In genomic region chr14:20492486-20492885, GRCh38 we compare ENCODE assay signal across 20 cellular contexts. TPM values are rescaled to one million over a fixed set of nuclear protein-coding genes. Genes with fewer than 3 reads are reported as not detected.
DNase-seq lines count a peak whose midpoint lies in the region; ATAC-seq and TF ChIP-seq lines count a peak whose summit lies in the region.
"Had no signal": no experiment of that assay in that cellular context is flagged by ENCODE, and none has a peak within 500 bp of the region (broad histone marks: within the 10 kb centered on the region; RNA-seq: fewer than 3 reads in every experiment).

No MANE protein-coding gene starts in this region.

- TF ChIP-seq CTCF in AG04450 (IDR thresholded peaks at IDR 0.05; ENCODE audit: low read depth, low read length) (no peak), KMS-11 (conservative IDR thresholded peaks at IDR 0.05; ENCODE audit: low read depth, low read length) (no peak), astrocyte of the spinal cord (IDR thresholded peaks at IDR 0.05; ENCODE audit: low read depth, low read length) (no peak), GM13977 (IDR thresholded peaks at IDR 0.05; ENCODE audit: extremely low read depth, insufficient read depth, missing control alignments) (no peak), GM10248 (IDR thresholded peaks at IDR 0.05; ENCODE audit: control extremely low read depth, extremely low read depth, low read depth, missing control alignments) (no peak), right atrium auricular region (IDR thresholded peaks at IDR 0.05) (no peak)

- H3K27ac Mint-ChIP-seq in naive B cell, result peak overlapping the region in 2 of 6 donors; percentile 15 to 65
- H3K27ac Mint-ChIP-seq: HFFc6 had no signal

- peak overlapping the region; percentile 91 for H3K4me2 ChIP-seq in KMS-11

- H3K4me1 Mint-ChIP-seq in naive B cell, result peaks cover 63 to 79% (median 64%) of the 10 kb centered on the region in 3 donors

- H3K9me3 Mint-ChIP-seq in naive B cell, result no peaks in the 10 kb centered on the region
- H3K9me3 Mint-ChIP-seq: HFFc6 had no signal

- no peaks in the 10 kb centered on the region for H3K36me3 Mint-ChIP-seq in naive B cell
- H3K36me3 Mint-ChIP-seq: CD4-positive, CD25-positive, alpha-beta regulatory T cell had no signal

- in situ Hi-C loops in astrocyte of the spinal cord (cut with HindIII; ENCODE audit: low sequenced_read_pairs), result no loop called here
- in situ Hi-C loops in GM13977 (cut with MboI; ENCODE audit: low pct_unique_long_range_greater_than_20kb, low sequenced_read_pairs, unreplicated experiment), result no loop called here

- no peaks in the 10 kb centered on the region for H4K20me1 ChIP-seq in KMS-11 (ENCODE audit: insufficient read depth)

- peak overlapping the region; percentile 69 for H2AFZ ChIP-seq in KMS-11 (ENCODE audit: low read depth)

- H3K27ac ChIP-seq in AG04450 (ENCODE audit: low read depth, low read length) (peak overlapping the region; percentile 31), KMS-11 (peak overlapping the region; percentile 86), right atrium auricular region (no peak overlapping the region)
- H3K27ac ChIP-seq: SJSA1 had no signal

- H3K79me2 ChIP-seq in KMS-11 (ENCODE audit: insufficient read depth, low read depth), result no peaks in the 10 kb centered on the region

- peak overlapping the region in 5 of 8 donors; percentile 9 to 80 (median 22) for H3K4me3 Mint-ChIP-seq in naive B cell
- H3K4me3 Mint-ChIP-seq: CD4-positive, CD25-positive, alpha-beta regulatory T cell; HFFc6 had no signal

- POLR2A ChIA-PET in AG04450 (lab: Yijun Ruan, JAX) (interaction anchor here (0.5 kb wide), 1 partner anchor 95 kb away, joined by 8 read pairs; no protein-coding TSS in a partner anchor), GM10248 (lab: Yijun Ruan, JAX) (interaction anchor here (1.3 kb wide), 1 partner anchor 23 kb away, joined by 4 read pairs; no protein-coding TSS in a partner anchor)

- H3K4me1 ChIP-seq in KMS-11 (ENCODE audit: low read depth, poor library complexity, severe bottlenecking) (peaks cover 81% of the 10 kb centered on the region), right atrium auricular region (no peaks in the 10 kb centered on the region)
- H3K4me1 ChIP-seq: SJSA1 had no signal

- H3K27me3 ChIP-seq in AG04450 (ENCODE audit: control insufficient read depth, insufficient read depth, low read length) (no peaks in the 10 kb centered on the region), KMS-11 (ENCODE audit: insufficient read depth, low read depth) (no peaks in the 10 kb centered on the region), right atrium auricular region (no peaks in the 10 kb centered on the region)

- CTCF ChIA-PET in AG04450 (lab: Charles Lee), result no interaction called here
- CTCF ChIA-PET in GM10248 (lab: Yijun Ruan, JAX), result interaction anchor here (0.9 to 1.5 kb wide), 3 partner anchors 16 to 199 kb away, joined by 3 to 4 read pairs (median 4); no protein-coding TSS in a partner anchor

- H3K27me3 Mint-ChIP-seq in naive B cell, result no peaks in the 10 kb centered on the region

- H3K9ac ChIP-seq in KMS-11, result 0 out of 2 replicates have a peak overlapping the region, but pooled peaks have one; percentile 61

- no peak for ATAC-seq in naive B cell (ENCODE audit: low read depth in 2 of 2)

- H3K4me3 ChIP-seq in AG04450 (ENCODE audit: low read depth, low read length) (no peak overlapping the region), KMS-11 (IDR thresholded peaks at IDR 0.05; ENCODE audit: insufficient read depth, low read depth, low read length) (no peak overlapping the region), astrocyte of the spinal cord (ENCODE audit: low read depth, low read length) (no peak overlapping the region), right atrium auricular region (no peak overlapping the region)
- H3K4me3 ChIP-seq: SJSA1 had no signal

- H3K9me3 ChIP-seq in AG04450 (ENCODE audit: control insufficient read depth, insufficient read depth, low read length), result no peaks in the 10 kb centered on the region
- H3K9me3 ChIP-seq in right atrium auricular region, result no peaks in the 10 kb centered on the region
- H3K9me3 ChIP-seq: SJSA1 had no signal

- DNase-seq in AG04450 (ENCODE audit: low read depth, low spot score), result peak; percentile 51
- peak; percentile 34 for DNase-seq in astrocyte of the spinal cord (ENCODE audit: low read depth, low spot score)
- DNase-seq in naive B cell, result no peak
- no peak for DNase-seq in NCI-H1092 (lab: John Stamatoyannopoulos, UW)
- no peak for DNase-seq in GM13977 (ENCODE audit: low spot score)
- DNase-seq in GM10248 (ENCODE audit: extremely low spot score), result no peak
- DNase-seq in right atrium auricular region (ENCODE audit: low spot score), result no peak
- DNase-seq: Calu3; CD4-positive, CD25-positive, alpha-beta regulatory T cell; HFFc6; NCI-H1417; NCI-H2029; NCI-H2171 treated with DMSO at 0.1 percent for 48 hours; NCI-H510A treated with DMSO at 0.1 percent for 48 hours; OCI-M1 had no signal

- H3K36me3 ChIP-seq in KMS-11 (ENCODE audit: insufficient read depth), result no peaks in the 10 kb centered on the region
- no peaks in the 10 kb centered on the region for H3K36me3 ChIP-seq in right atrium auricular region
- H3K36me3 ChIP-seq: SJSA1 had no signal

RNA-seq across cellular contexts. Expression of gene RNASE10, which starts 12.9 kb away (rescaled TPM):
- polyA plus RNA-seq in AG04450 (2011; rRNA removed), result not detected in 2 replicates
- polyA minus RNA-seq in AG04450 (2011; rRNA and poly(A)+ RNA removed), result not detected in 2 replicates
- under 1 TPM in 3 of 6 donors, not detected in 3; 0.23 to 0.45 (median 0.37) TPM for polyA plus RNA-seq in naive B cell (ENCODE audit: low read depth in 6 of 6)
- not detected for total RNA-seq in right atrium auricular region
- total RNA-seq: A172; CD4-positive, CD25-positive, alpha-beta regulatory T cell; G401; H4; SJSA1 had no signal

RNA-seq across cellular contexts. Expression of gene PNP, which starts 23.3 kb away (rescaled TPM):
- polyA plus RNA-seq in AG04450 (2011; rRNA removed) (23.1 and 25.3 TPM in 2 replicates), naive B cell (ENCODE audit: low read depth in 6 of 6) (10 to 100 TPM; 24.1 to 67.8 (median 52.4) TPM)
- polyA minus RNA-seq in AG04450 (2011; rRNA and poly(A)+ RNA removed), result 17.3 and 25.6 TPM in 2 replicates
- 10 to 100 TPM in 1 of 2 donors, 1 to 10 TPM in 1; 7.4 to 25.2 TPM for total RNA-seq in right atrium auricular region

RNA-seq across cellular contexts. Expression of gene PIP4P1, which starts 31.3 kb away (rescaled TPM):
- 24.5 and 29.9 TPM in 2 replicates for polyA plus RNA-seq in AG04450 (2011; rRNA removed)
- 38.4 and 45.8 TPM in 2 replicates for polyA minus RNA-seq in AG04450 (2011; rRNA and poly(A)+ RNA removed)
- polyA plus RNA-seq in naive B cell (ENCODE audit: low read depth in 6 of 6), result 10 to 100 TPM; 40.1 to 67.6 (median 50.4) TPM
- total RNA-seq in right atrium auricular region, result 10 to 100 TPM in 1 of 2 donors, 1 to 10 TPM in 1; 9.8 to 13.3 TPM

RNA-seq across cellular contexts. Expression of gene APEX1, which starts 37.5 kb away (rescaled TPM):
- polyA plus RNA-seq in AG04450 (2011; rRNA removed), result 240 and 274 TPM in 2 replicates
- 163 and 200 TPM in 2 replicates for polyA minus RNA-seq in AG04450 (2011; rRNA and poly(A)+ RNA removed)
- 100 to 1,000 TPM; 129 to 187 (median 180) TPM for polyA plus RNA-seq in naive B cell (ENCODE audit: low read depth in 6 of 6)
- total RNA-seq in right atrium auricular region, result 10 to 100 TPM; 72.6 to 97.6 TPM

RNA-seq across cellular contexts. Expression of gene OSGEP, which starts 37.9 kb away (rescaled TPM):
- polyA plus RNA-seq in AG04450 (2011; rRNA removed) (23.6 and 29.2 TPM in 2 replicates), naive B cell (ENCODE audit: low read depth in 6 of 6) (10 to 100 TPM; 57.5 to 87.9 (median 67.4) TPM)
- 28.4 and 35.6 TPM in 2 replicates for polyA minus RNA-seq in AG04450 (2011; rRNA and poly(A)+ RNA removed)
- 10 to 100 TPM; 23.8 to 30.1 TPM for total RNA-seq in right atrium auricular region

Comparison
In these comparisons a context has a peak if more than half of its experiments do, and no peak if none do; other contexts are left out.
1. DNase-seq: peak in AG04450 (single experiment) and astrocyte of the spinal cord (single experiment); none in naive B cell (single experiment), NCI-H1092 (single experiment), GM13977 (single experiment), GM10248 (single experiment) and right atrium auricular region (single experiment).
2. H3K27ac ChIP-seq: peak in AG04450 (single experiment) and KMS-11 (single experiment); none in right atrium auricular region (0 of 2).